Comparison of ENCODE assay signal across 13 cellular contexts in genomic region chr18:44974174-44974573, GRCh38.
A peak's percentile ranks its signal among the peaks of the same experiment; 100 is the strongest.
DNase-seq lines count a peak whose midpoint lies in the region; ATAC-seq, FAIRE-seq and TF ChIP-seq lines count a peak whose summit lies in the region.
"Had no signal": no experiment of that assay in that cellular context is flagged by ENCODE, and none has a peak within 500 bp of the region (broad histone marks: within the 10 kb centered on the region; RNA-seq: fewer than 3 reads in every experiment).

No MANE protein-coding gene starts in this region.

- H4K8ac ChIP-seq in H1 (ENCODE audit: extremely low read depth, insufficient read depth, low read length) = no peak overlapping the region

- H3K79me1 ChIP-seq in H1 (ENCODE audit: low read depth, low read length) = no peaks in the 10 kb centered on the region; the same call in 1 of the 2 replicates

- H2AFZ ChIP-seq in H1 (ENCODE audit: low read length) = no peak overlapping the region

- no peaks in the 10 kb centered on the region for H3K27me3 ChIP-seq in H1 (replicated peaks in 1 of 4; ENCODE audit: control insufficient read depth in 3 of 4, extremely low read depth in 1 of 4, insufficient read depth in 3 of 4, low read length in 3 of 4)
- H3K27me3 ChIP-seq: BLaER1 had no signal

- H3K9ac ChIP-seq in H1 (replicated peaks in 1 of 4; ENCODE audit: extremely low read depth in 1 of 4, low read depth in 3 of 4, low read length in 3 of 4) = no peak overlapping the region
- H3K9ac ChIP-seq: BLaER1 had no signal

- H2BK12ac ChIP-seq in H1 (ENCODE audit: low read depth, low read length) = no peak overlapping the region

- no peak for ATAC-seq in GM21529 (IDR thresholded peaks at IDR 0.05; ENCODE audit: unreplicated experiment)

- FAIRE-seq in H1 (lab: Jason Lieb, UNC) = peak; percentile 77

- DNase-seq in NCI-H526 (lab: John Stamatoyannopoulos, UW) (peak; percentile 29 to 52), NCI-H526 treated with DMSO at 0.1 percent for 48 hours (lab: John Stamatoyannopoulos, UW) (no peak), H1 (ENCODE audit: low read depth in 1 of 2, low spot score in 2 of 2) (no peak), iPS-NIHi11 (ENCODE audit: low spot score) (peak; percentile 36), cerebellar cortex (ENCODE audit: low spot score) (no peak), COLO829 (ENCODE audit: low spot score) (no peak)
- DNase-seq: AML-193; CD8-positive, alpha-beta memory T cell; DMS53; H9 had no signal

- no peaks in the 10 kb centered on the region for H3K36me3 ChIP-seq in H1 (ENCODE audit: control insufficient read depth in 2 of 4, insufficient read depth in 4 of 4, low read length in 3 of 4)
- H3K36me3 ChIP-seq: BLaER1 had no signal

- no peak for TF ChIP-seq POLR2A in H1 (IDR thresholded peaks at IDR 0.05; ENCODE audit: control extremely low read depth in 1 of 2, low read depth in 2 of 2, low read length in 2 of 2)

- H3K14ac ChIP-seq in H1 (ENCODE audit: insufficient read length) = no peak overlapping the region

- H4K20me1 ChIP-seq in H1 (replicated peaks in 1 of 2; ENCODE audit: control insufficient read depth in 1 of 2, insufficient read depth in 2 of 2, low read length in 2 of 2) = no peaks in the 10 kb centered on the region
- H4K20me1 ChIP-seq: BLaER1 had no signal

- H4K91ac ChIP-seq in H1 (replicated peaks; ENCODE audit: insufficient read length, low read length) = no peak overlapping the region

- no peak for TF ChIP-seq EP300 in H1 (IDR thresholded peaks at IDR 0.05; ENCODE audit: borderline replicate concordance in 1 of 2, low read depth in 2 of 2, low read length in 2 of 2)

- CTCF ChIA-PET in H1 (lab: Charles Lee; ENCODE audit: partially characterized antibody) = interaction anchor here (0.6 to 2.0 kb wide), 7 partner anchors 9 to 412 kb away, joined by 3 to 12 read pairs (median 4); no protein-coding TSS in a partner anchor

- no peak overlapping the region for H3K4ac ChIP-seq in H1 (replicated peaks; ENCODE audit: insufficient read length, low read depth, low read length)

- no peak overlapping the region for H3K56ac ChIP-seq in H1 (replicated peaks; ENCODE audit: insufficient read length, low read depth, low read length)

- no peaks in the 10 kb centered on the region for H3K23me2 ChIP-seq in H1 (ENCODE audit: low read depth, low read length)

- no peak overlapping the region for H2BK5ac ChIP-seq in H1 (ENCODE audit: low read depth, low read length)

- no peaks in the 10 kb centered on the region for H3K9me3 ChIP-seq in H1 (ENCODE audit: insufficient read depth in 2 of 2, low read depth in 1 of 2, low read length in 1 of 2)
- H3K9me3 ChIP-seq: BLaER1 had no signal

- no peak overlapping the region for H3K27ac ChIP-seq in H1 (ENCODE audit: low read depth, low read length)
- H3K27ac ChIP-seq: 22Rv1, BLaER1 had no signal

- no peak overlapping the region for H3K18ac ChIP-seq in H1 (ENCODE audit: extremely low read depth, low read length)

- H2BK120ac ChIP-seq in H1 (replicated peaks; ENCODE audit: low read depth, low read length) = no peak overlapping the region

- H3K4me3 ChIP-seq in H1 (ENCODE audit: extremely low read depth in 1 of 4, insufficient read depth in 2 of 4, low read depth in 3 of 4, low read length in 4 of 4) = no peak overlapping the region
- H3K4me3 ChIP-seq: BLaER1 had no signal

- H3K4me1 ChIP-seq in H1 (replicated peaks in 1 of 4; ENCODE audit: control insufficient read depth in 3 of 4, insufficient read depth in 4 of 4, low read length in 3 of 4) = peaks cover 0 to 6% (median 3%) of the 10 kb centered on the region in 4 experiments; a peak in 6 of 7 replicates
- H3K4me1 ChIP-seq: BLaER1 had no signal

- no peak overlapping the region for H2BK20ac ChIP-seq in H1 (ENCODE audit: low read length)

- no peak overlapping the region for H2BK15ac ChIP-seq in H1 (ENCODE audit: low read length)

- H2AK5ac ChIP-seq in H1 (ENCODE audit: low read depth, low read length) = no peak overlapping the region

- POLR2A ChIA-PET in H1 (lab: Charles Lee; ENCODE audit: partially characterized antibody) = no interaction called here

- no peak overlapping the region for H4K5ac ChIP-seq in H1 (ENCODE audit: insufficient read length, low read depth, low read length)

- H3K23ac ChIP-seq in H1 (ENCODE audit: insufficient read length) = no peak overlapping the region

- H3K4me2 ChIP-seq in H1 (ENCODE audit: insufficient read depth in 1 of 2, low read depth in 2 of 2, low read length in 2 of 2) = no peak overlapping the region
- H3K4me2 ChIP-seq: BLaER1 had no signal

- no peak for TF ChIP-seq RAD21 in H1 (IDR thresholded peaks at IDR 0.05 in 1 of 2, conservative IDR thresholded peaks at IDR 0.05 in 1 of 2; ENCODE audit: low read depth in 2 of 2, low read length in 2 of 2)

- no peaks in the 10 kb centered on the region for H3K79me2 ChIP-seq in H1 (ENCODE audit: control insufficient read depth in 1 of 2, insufficient read depth in 2 of 2, low read length in 2 of 2)

- no peak for TF ChIP-seq CTCF in H1 (IDR thresholded peaks at IDR 0.05; ENCODE audit: control extremely low read depth in 1 of 3, insufficient read depth in 1 of 3, low read depth in 1 of 3, low read length in 3 of 3)

- 18% methylated on average over 2 of the region's 2 CpGs; no CpG with 5 or more reads in 1 of the 2 experiments for WGBS in H1 (ENCODE audit: extremely low coverage in 1 of 2, insufficient coverage in 1 of 2, insufficient read length in 1 of 2, insufficient replicate concordance in 2 of 2, low coverage in 1 of 2, low lambda C conversion rate in 2 of 2, missing lambda C conversion rate in 1 of 2), 2 experiments

TF ChIP-seq in H1, 55 proteins besides CTCF, POLR2A, EP300 and RAD21:
- no peak for TF ChIP-seq CBX5 (IDR thresholded peaks at IDR 0.05; ENCODE audit: low read depth, low read length)
- no peak for TF ChIP-seq SP1 (IDR thresholded peaks at IDR 0.05; ENCODE audit: low read depth, low read length)
- TF ChIP-seq TEAD4 (IDR thresholded peaks at IDR 0.05; ENCODE audit: low read depth, low read length) = no peak
- no peak for TF ChIP-seq JUND (IDR thresholded peaks at IDR 0.05; ENCODE audit: low read length)
- TF ChIP-seq ASH2L (IDR thresholded peaks at IDR 0.05; ENCODE audit: low read length) = no peak
- no peak for TF ChIP-seq MAX (IDR thresholded peaks at IDR 0.05)
- no peak for TF ChIP-seq BRCA1 (IDR thresholded peaks at IDR 0.05; ENCODE audit: low read depth, low read length)
- TF ChIP-seq ATF2 (IDR thresholded peaks at IDR 0.05; ENCODE audit: low read length) = no peak
- TF ChIP-seq TAF7 (optimal IDR thresholded peaks at IDR 0.05; ENCODE audit: borderline replicate concordance, low read depth, low read length) = no peak
- TF ChIP-seq BACH1 (IDR thresholded peaks at IDR 0.05; ENCODE audit: low read length) = no peak
- TF ChIP-seq YY1 (IDR thresholded peaks at IDR 0.05; ENCODE audit: low read depth, low read length) = no peak

Comparison
In these comparisons a context has a peak if more than half of its experiments do, and no peak if none do; other contexts are left out.
1. DNase-seq: peak in NCI-H526 (2 of 2) and iPS-NIHi11 (single experiment); none in NCI-H526 treated with DMSO at 0.1 percent for 48 hours (single experiment), H1 (0 of 2), cerebellar cortex (single experiment) and COLO829 (single experiment).